ENCODE assay signal across 8 cellular contexts in the genomic region with DNA sequence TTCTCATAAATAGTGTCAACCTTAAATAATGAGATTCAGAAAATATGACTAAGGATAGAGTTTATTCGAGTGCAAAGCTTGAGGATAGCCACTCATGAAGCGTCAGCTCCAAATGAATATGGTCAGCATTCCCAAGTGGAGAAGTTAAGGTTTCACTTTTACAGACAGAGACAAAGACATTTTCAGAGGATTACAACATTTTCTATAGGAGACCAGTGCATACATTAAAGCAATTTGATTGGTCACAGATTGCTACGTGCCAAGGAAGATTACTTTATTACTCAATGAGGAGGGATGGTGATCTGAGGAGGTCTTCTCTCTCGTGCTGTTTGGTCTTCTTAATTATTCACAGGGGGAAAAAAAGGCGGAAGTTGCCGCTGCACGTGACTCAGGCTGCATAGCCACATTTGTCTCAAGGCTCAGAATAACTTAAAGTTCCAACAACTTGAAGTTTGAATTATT.
DNase-seq lines count a peak whose midpoint lies in the region; ATAC-seq, FAIRE-seq and TF ChIP-seq lines count a peak whose summit lies in the region.

No MANE protein-coding gene starts in this region.

- ATAC-seq in GM18511 (IDR thresholded peaks at IDR 0.05; ENCODE audit: unreplicated experiment), result no peak

- H2BK5ac ChIP-seq in neuronal stem cell (ENCODE audit: low read length), result no peak overlapping the region

- no peak overlapping the region for H4K8ac ChIP-seq in neuronal stem cell (ENCODE audit: low read depth, low read length)

- H3K4ac ChIP-seq in neuronal stem cell (ENCODE audit: low read length), result no peak overlapping the region

- H3K27me3 ChIP-seq in colonic mucosa, result no peaks in the 10 kb centered on the region
- H3K27me3 ChIP-seq in neuronal stem cell (ENCODE audit: control insufficient read depth in 3 of 3, insufficient read depth in 3 of 3, low read depth in 1 of 3, low read length in 3 of 3), result no peaks in the 10 kb centered on the region

- H3K4me3 ChIP-seq in AG09309 (ENCODE audit: control insufficient read depth, low read depth, low read length) (peak overlapping the region; percentile 34), colonic mucosa (peak overlapping the region; percentile 1), neuronal stem cell (ENCODE audit: low read length in 2 of 2) (no peak overlapping the region)

- no peak overlapping the region for H2BK12ac ChIP-seq in neuronal stem cell (ENCODE audit: low read length)

- intact Hi-C loops in colonic mucosa (cut with DNase I), result no loop called here

- no CpG with 5 or more reads among the region's 7 CpGs for WGBS in neuronal stem cell (ENCODE audit: extremely low coverage in 2 of 2, insufficient read length in 2 of 2, insufficient replicate concordance in 1 of 2), 2 donors

- H3K36me3 ChIP-seq in colonic mucosa (no peaks in the 10 kb centered on the region), neuronal stem cell (replicated peaks in 1 of 2; ENCODE audit: control insufficient read depth in 2 of 2, insufficient read depth in 2 of 2, low read length in 2 of 2) (no peaks in the 10 kb centered on the region)

- FAIRE-seq in D721Med (lab: Jason Lieb, UNC), result no peak

- no peak overlapping the region for H2AK5ac ChIP-seq in neuronal stem cell (ENCODE audit: low read depth, low read length)

- H3K27ac ChIP-seq in colonic mucosa (peak overlapping the region; percentile 15), neuronal stem cell (replicated peaks; ENCODE audit: low read length) (no peak overlapping the region)

- H3K14ac ChIP-seq in neuronal stem cell (ENCODE audit: low read length), result no peak overlapping the region

- no peak overlapping the region for H3K18ac ChIP-seq in neuronal stem cell (ENCODE audit: low read length)

- H2BK15ac ChIP-seq in neuronal stem cell (ENCODE audit: low read length), result no peak overlapping the region

- H2BK120ac ChIP-seq in neuronal stem cell (ENCODE audit: low read depth, low read length), result no peak overlapping the region

- no peak overlapping the region for H3K23ac ChIP-seq in neuronal stem cell (ENCODE audit: low read depth, low read length, poor library complexity)

- DNase-seq in AG09309 (ENCODE audit: low read depth) (no peak), MV-4-11 (lab: John Stamatoyannopoulos, UW) (peak; percentile 83), colonic mucosa (peak; percentile 36), neuronal stem cell (ENCODE audit: low spot score) (no peak), amygdala (lab: John Stamatoyannopoulos, UW) (no peak), NCI-H2227 (lab: John Stamatoyannopoulos, UW; ENCODE audit: unreplicated experiment) (no peak), D721Med (ENCODE audit: insufficient read length, low spot score) (no peak)

- H3K9ac ChIP-seq in colonic mucosa (ENCODE audit: low read depth in 2 of 2, low read length in 2 of 2) (no peak overlapping the region), neuronal stem cell (ENCODE audit: low read depth, low read length, poor library complexity) (no peak overlapping the region)

- H3K9me3 ChIP-seq in colonic mucosa (no peaks in the 10 kb centered on the region), neuronal stem cell (replicated peaks in 1 of 2; ENCODE audit: control insufficient read depth in 2 of 2, insufficient read depth in 1 of 2, low read depth in 1 of 2, low read length in 2 of 2) (no peaks in the 10 kb centered on the region)

- H3K4me2 ChIP-seq in neuronal stem cell (ENCODE audit: insufficient read depth, low read length, poor library complexity, severe bottlenecking), result no peak overlapping the region

- no peak overlapping the region for H4K91ac ChIP-seq in neuronal stem cell (ENCODE audit: low read depth, low read length, poor library complexity)

- no peaks in the 10 kb centered on the region for H3K79me1 ChIP-seq in neuronal stem cell (ENCODE audit: low read depth, low read length)

- H3K4me1 ChIP-seq in colonic mucosa (no peaks in the 10 kb centered on the region), neuronal stem cell (ENCODE audit: control insufficient read depth in 2 of 2, insufficient read depth in 1 of 2, low read depth in 1 of 2, low read length in 2 of 2) (no peaks in the 10 kb centered on the region)

- TF ChIP-seq CTCF in AG09309 (IDR thresholded peaks at IDR 0.05; ENCODE audit: control insufficient read depth, insufficient read depth, low read depth, low read length, missing control alignments) (no peak), colonic mucosa (IDR thresholded peaks at IDR 0.05) (no peak), D721Med (IDR thresholded peaks at IDR 0.05; ENCODE audit: insufficient read depth, missing control alignments) (no peak)

- peak overlapping the region; percentile 3 for H2AFZ ChIP-seq in neuronal stem cell (ENCODE audit: low read length)

Comparison
In these comparisons a context has a peak if more than half of its experiments do, and no peak if none do; other contexts are left out.
1. DNase-seq: peak in MV-4-11 (single experiment) and colonic mucosa (single experiment); none in AG09309 (single experiment), neuronal stem cell (single experiment), amygdala (0 of 56), NCI-H2227 (single experiment) and D721Med (single experiment).
2. H3K4me3 ChIP-seq: peak in AG09309 (single experiment) and colonic mucosa (single experiment); none in neuronal stem cell (0 of 2).